Comparison of ENCODE assay signal across 1 cellular context in genomic region chr19:10461047-10461949, GRCh38.
TF ChIP-seq lines count a peak whose summit lies in the region.

No MANE protein-coding gene starts in this region.

TF ChIP-seq in SK-N-SH treated with all-trans-retinoic acid at 6 μM for 48 hours, 23 proteins besides CTCF, POLR2A, EP300 and RAD21 (continued from another document):
- no peak for TF ChIP-seq CREB5 (CRISPR knock-in tag; IDR thresholded peaks at IDR 0.05; ENCODE audit: low read depth)
- TF ChIP-seq POU6F1 (CRISPR knock-in tag; IDR thresholded peaks at IDR 0.05; ENCODE audit: borderline replicate concordance, low read depth) = no peak
- no peak for TF ChIP-seq OSR1 (CRISPR knock-in tag; IDR thresholded peaks at IDR 0.05)
